ENCODE assay signal across 1 cellular context in the genomic region with DNA sequence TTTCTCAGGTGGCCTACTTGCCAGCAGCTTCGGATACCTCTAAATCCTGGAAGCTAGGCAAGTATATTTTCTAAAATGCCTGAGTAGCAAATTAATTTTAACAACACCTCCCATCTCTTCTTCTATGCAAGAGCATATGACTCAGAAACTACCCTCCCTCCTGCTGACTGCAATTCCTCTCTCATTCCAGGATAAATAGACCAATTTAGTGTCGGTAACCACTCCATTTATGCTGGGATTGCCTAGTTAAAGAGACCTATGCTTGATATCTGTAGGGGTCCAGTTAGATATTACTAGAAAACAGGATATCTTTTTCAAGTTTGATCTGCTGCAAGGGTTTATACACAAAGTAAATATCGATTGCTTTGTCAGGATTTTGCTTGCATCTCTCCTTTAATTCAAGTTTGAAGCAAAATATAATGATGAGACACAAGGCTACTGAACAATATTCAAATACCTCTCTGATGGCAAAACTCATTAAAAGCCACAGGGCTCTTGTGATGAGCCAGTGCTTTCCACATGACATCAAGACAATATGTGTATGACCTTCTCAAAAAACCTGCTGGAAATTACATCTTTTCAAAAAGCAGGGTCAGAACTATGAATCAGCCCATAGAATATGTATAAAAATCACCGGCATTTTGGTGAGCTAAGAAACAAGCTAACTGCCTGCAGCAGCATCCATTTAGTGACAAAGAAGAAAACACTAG.
TF ChIP-seq lines count a peak whose summit lies in the region.

No MANE protein-coding gene starts in this region.

TF ChIP-seq in WTC11, 78 proteins besides CTCF, POLR2A, EP300 and RAD21 (continued from another document):
- TF ChIP-seq, protein P1, sequence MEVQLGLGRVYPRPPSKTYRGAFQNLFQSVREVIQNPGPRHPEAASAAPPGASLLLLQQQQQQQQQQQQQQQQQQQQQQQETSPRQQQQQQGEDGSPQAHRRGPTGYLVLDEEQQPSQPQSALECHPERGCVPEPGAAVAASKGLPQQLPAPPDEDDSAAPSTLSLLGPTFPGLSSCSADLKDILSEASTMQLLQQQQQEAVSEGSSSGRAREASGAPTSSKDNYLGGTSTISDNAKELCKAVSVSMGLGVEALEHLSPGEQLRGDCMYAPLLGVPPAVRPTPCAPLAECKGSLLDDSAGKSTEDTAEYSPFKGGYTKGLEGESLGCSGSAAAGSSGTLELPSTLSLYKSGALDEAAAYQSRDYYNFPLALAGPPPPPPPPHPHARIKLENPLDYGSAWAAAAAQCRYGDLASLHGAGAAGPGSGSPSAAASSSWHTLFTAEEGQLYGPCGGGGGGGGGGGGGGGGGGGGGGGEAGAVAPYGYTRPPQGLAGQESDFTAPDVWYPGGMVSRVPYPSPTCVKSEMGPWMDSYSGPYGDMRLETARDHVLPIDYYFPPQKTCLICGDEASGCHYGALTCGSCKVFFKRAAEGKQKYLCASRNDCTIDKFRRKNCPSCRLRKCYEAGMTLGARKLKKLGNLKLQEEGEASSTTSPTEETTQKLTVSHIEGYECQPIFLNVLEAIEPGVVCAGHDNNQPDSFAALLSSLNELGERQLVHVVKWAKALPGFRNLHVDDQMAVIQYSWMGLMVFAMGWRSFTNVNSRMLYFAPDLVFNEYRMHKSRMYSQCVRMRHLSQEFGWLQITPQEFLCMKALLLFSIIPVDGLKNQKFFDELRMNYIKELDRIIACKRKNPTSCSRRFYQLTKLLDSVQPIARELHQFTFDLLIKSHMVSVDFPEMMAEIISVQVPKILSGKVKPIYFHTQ (CRISPR knock-in tag; IDR thresholded peaks at IDR 0.05), result no peak
- TF ChIP-seq, protein P2, sequence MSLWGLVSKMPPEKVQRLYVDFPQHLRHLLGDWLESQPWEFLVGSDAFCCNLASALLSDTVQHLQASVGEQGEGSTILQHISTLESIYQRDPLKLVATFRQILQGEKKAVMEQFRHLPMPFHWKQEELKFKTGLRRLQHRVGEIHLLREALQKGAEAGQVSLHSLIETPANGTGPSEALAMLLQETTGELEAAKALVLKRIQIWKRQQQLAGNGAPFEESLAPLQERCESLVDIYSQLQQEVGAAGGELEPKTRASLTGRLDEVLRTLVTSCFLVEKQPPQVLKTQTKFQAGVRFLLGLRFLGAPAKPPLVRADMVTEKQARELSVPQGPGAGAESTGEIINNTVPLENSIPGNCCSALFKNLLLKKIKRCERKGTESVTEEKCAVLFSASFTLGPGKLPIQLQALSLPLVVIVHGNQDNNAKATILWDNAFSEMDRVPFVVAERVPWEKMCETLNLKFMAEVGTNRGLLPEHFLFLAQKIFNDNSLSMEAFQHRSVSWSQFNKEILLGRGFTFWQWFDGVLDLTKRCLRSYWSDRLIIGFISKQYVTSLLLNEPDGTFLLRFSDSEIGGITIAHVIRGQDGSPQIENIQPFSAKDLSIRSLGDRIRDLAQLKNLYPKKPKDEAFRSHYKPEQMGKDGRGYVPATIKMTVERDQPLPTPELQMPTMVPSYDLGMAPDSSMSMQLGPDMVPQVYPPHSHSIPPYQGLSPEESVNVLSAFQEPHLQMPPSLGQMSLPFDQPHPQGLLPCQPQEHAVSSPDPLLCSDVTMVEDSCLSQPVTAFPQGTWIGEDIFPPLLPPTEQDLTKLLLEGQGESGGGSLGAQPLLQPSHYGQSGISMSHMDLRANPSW (CRISPR knock-in tag; conservative IDR thresholded peaks at IDR 0.05; ENCODE audit: low read depth), result no peak
- TF ChIP-seq, protein P3, sequence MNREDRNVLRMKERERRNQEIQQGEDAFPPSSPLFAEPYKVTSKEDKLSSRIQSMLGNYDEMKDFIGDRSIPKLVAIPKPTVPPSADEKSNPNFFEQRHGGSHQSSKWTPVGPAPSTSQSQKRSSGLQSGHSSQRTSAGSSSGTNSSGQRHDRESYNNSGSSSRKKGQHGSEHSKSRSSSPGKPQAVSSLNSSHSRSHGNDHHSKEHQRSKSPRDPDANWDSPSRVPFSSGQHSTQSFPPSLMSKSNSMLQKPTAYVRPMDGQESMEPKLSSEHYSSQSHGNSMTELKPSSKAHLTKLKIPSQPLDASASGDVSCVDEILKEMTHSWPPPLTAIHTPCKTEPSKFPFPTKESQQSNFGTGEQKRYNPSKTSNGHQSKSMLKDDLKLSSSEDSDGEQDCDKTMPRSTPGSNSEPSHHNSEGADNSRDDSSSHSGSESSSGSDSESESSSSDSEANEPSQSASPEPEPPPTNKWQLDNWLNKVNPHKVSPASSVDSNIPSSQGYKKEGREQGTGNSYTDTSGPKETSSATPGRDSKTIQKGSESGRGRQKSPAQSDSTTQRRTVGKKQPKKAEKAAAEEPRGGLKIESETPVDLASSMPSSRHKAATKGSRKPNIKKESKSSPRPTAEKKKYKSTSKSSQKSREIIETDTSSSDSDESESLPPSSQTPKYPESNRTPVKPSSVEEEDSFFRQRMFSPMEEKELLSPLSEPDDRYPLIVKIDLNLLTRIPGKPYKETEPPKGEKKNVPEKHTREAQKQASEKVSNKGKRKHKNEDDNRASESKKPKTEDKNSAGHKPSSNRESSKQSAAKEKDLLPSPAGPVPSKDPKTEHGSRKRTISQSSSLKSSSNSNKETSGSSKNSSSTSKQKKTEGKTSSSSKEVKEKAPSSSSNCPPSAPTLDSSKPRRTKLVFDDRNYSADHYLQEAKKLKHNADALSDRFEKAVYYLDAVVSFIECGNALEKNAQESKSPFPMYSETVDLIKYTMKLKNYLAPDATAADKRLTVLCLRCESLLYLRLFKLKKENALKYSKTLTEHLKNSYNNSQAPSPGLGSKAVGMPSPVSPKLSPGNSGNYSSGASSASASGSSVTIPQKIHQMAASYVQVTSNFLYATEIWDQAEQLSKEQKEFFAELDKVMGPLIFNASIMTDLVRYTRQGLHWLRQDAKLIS (CRISPR knock-in tag; IDR thresholded peaks at IDR 0.05; ENCODE audit: borderline replicate concordance), result no peak
- TF ChIP-seq, protein P4, sequence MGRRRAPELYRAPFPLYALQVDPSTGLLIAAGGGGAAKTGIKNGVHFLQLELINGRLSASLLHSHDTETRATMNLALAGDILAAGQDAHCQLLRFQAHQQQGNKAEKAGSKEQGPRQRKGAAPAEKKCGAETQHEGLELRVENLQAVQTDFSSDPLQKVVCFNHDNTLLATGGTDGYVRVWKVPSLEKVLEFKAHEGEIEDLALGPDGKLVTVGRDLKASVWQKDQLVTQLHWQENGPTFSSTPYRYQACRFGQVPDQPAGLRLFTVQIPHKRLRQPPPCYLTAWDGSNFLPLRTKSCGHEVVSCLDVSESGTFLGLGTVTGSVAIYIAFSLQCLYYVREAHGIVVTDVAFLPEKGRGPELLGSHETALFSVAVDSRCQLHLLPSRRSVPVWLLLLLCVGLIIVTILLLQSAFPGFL (CRISPR knock-in tag; IDR thresholded peaks at IDR 0.05; ENCODE audit: borderline replicate concordance), result no peak
- TF ChIP-seq, protein P5, sequence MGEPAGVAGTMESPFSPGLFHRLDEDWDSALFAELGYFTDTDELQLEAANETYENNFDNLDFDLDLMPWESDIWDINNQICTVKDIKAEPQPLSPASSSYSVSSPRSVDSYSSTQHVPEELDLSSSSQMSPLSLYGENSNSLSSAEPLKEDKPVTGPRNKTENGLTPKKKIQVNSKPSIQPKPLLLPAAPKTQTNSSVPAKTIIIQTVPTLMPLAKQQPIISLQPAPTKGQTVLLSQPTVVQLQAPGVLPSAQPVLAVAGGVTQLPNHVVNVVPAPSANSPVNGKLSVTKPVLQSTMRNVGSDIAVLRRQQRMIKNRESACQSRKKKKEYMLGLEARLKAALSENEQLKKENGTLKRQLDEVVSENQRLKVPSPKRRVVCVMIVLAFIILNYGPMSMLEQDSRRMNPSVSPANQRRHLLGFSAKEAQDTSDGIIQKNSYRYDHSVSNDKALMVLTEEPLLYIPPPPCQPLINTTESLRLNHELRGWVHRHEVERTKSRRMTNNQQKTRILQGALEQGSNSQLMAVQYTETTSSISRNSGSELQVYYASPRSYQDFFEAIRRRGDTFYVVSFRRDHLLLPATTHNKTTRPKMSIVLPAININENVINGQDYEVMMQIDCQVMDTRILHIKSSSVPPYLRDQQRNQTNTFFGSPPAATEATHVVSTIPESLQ (CRISPR knock-in tag; IDR thresholded peaks at IDR 0.05), result no peak
- no peak for TF ChIP-seq SOX15 (CRISPR knock-in tag; IDR thresholded peaks at IDR 0.05)
- TF ChIP-seq CREM (CRISPR knock-in tag; IDR thresholded peaks at IDR 0.05), result no peak
